ENCODE assay signal across 17 cellular contexts in the genomic region with DNA sequence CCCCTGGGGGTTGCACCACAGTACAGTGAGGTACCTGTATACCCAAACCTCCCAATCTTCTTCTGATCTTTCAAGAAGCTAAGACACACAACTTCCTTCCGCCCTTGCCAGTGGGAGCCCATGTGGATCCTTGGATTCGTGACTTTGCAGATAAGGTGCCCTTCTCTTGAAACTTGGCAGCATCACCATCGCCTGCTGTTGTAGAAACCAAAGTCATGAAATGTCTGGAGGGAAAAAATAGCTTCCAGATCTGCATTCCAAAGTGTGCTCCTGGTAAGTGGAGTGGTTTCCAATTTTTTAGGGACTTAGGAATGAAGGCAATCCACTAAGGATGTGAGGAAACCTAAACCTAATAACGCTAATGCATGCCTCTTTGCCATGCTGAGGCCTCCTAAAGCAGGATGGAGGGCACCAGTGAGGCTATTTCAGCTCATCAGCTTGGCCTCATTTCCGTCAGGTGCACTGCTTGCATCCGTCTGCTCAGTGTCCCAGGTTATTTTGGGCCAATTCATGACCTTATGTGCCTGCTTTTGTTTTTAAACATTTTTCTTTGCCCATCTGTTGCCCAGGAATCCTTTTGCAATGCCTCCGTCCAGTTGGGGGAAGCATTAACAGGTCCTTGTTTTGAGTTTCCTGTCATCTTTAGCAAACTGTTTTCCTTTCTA. TPM values are rescaled to one million over a fixed set of nuclear protein-coding genes. Genes with fewer than 3 reads are reported as not detected.
DNase-seq lines count a peak whose midpoint lies in the region; ATAC-seq, FAIRE-seq and TF ChIP-seq lines count a peak whose summit lies in the region.
"Had no signal": no experiment of that assay in that cellular context is flagged by ENCODE, and none has a peak within 500 bp of the region (broad histone marks: within the 10 kb centered on the region; RNA-seq: fewer than 3 reads in every experiment).

No MANE protein-coding gene starts in this region.

- H3K4me1 ChIP-seq in right atrium auricular region = no peaks in the 10 kb centered on the region
- peaks cover 21% of the 10 kb centered on the region for H3K4me1 ChIP-seq in mammary epithelial cell (ENCODE audit: insufficient read depth, low read length)
- H3K4me1 ChIP-seq in keratinocyte (ENCODE audit: control insufficient read depth, extremely low read depth, insufficient read depth, low read length) = peaks cover 14% of the 10 kb centered on the region
- H3K4me1 ChIP-seq in suprapubic skin = peaks cover 11% of the 10 kb centered on the region
- H3K4me1 ChIP-seq: A549 had no signal

- TF ChIP-seq EP300 in suprapubic skin (IDR thresholded peaks at IDR 0.05) = no peak

- in situ Hi-C loops in mammary epithelial cell (cut with MboI; ENCODE audit: low sequenced_read_pairs in 2 of 2) = no loop called here

- intact Hi-C loops in left ventricle myocardium superior (cut with micrococcal nuclease) = no loop called here
- intact Hi-C loops in mammary epithelial cell (cut with micrococcal nuclease) = no loop called here

- H3K9me3 ChIP-seq in right atrium auricular region (peaks cover 0 to 13% of the 10 kb centered on the region in 2 donors), mammary epithelial cell (replicated peaks; ENCODE audit: insufficient read depth, low read length) (peaks cover 5% of the 10 kb centered on the region), keratinocyte (ENCODE audit: control insufficient read depth, low read depth, low read length) (no peaks in the 10 kb centered on the region), suprapubic skin (no peaks in the 10 kb centered on the region)

- no peak overlapping the region for H3K4me3 ChIP-seq in right atrium auricular region
- H3K4me3 ChIP-seq in mammary epithelial cell (replicated peaks in 1 of 3; ENCODE audit: insufficient read depth in 1 of 3, low read depth in 2 of 3, low read length in 3 of 3) = no peak overlapping the region
- no peak overlapping the region for H3K4me3 ChIP-seq in keratinocyte (ENCODE audit: control insufficient read depth in 2 of 3, extremely low read depth in 1 of 3, insufficient read depth in 2 of 3, low read depth in 1 of 3, low read length in 3 of 3)
- no peak overlapping the region for H3K4me3 ChIP-seq in suprapubic skin
- H3K4me3 ChIP-seq: A549 had no signal

- H3K36me3 ChIP-seq in right atrium auricular region (no peaks in the 10 kb centered on the region), mammary epithelial cell (ENCODE audit: insufficient read depth, low read length) (no peaks in the 10 kb centered on the region), keratinocyte (ENCODE audit: control insufficient read depth in 2 of 2, extremely low read depth in 1 of 2, insufficient read depth in 2 of 2, low read length in 2 of 2) (no peaks in the 10 kb centered on the region), suprapubic skin (no peaks in the 10 kb centered on the region)

- peak overlapping the region; percentile 80 for H2AFZ ChIP-seq in mammary epithelial cell (ENCODE audit: low read depth, low read length)
- no peak overlapping the region for H2AFZ ChIP-seq in keratinocyte (ENCODE audit: control insufficient read depth, low read length)

- no TSS peak for BruUV-seq in mammary epithelial cell (replicated peaks; lab: Mats Ljungman, UMichigan)

- H3K27me3 ChIP-seq in right atrium auricular region (no peaks in the 10 kb centered on the region), mammary epithelial cell (ENCODE audit: insufficient read depth, low read length) (no peaks in the 10 kb centered on the region), keratinocyte (ENCODE audit: control insufficient read depth, extremely low read depth, insufficient read depth, low read length) (no peaks in the 10 kb centered on the region), suprapubic skin (no peaks in the 10 kb centered on the region)

- ATAC-seq in left ventricle myocardium superior (peak; percentile 22), GM21381 (IDR thresholded peaks at IDR 0.05; ENCODE audit: unreplicated experiment) (no peak)
- ATAC-seq: A549, Right ventricle myocardium inferior had no signal

- TF ChIP-seq POLR2A in suprapubic skin (IDR thresholded peaks at IDR 0.05) = no peak
- TF ChIP-seq POLR2A in GM12892 (IDR thresholded peaks at IDR 0.05; ENCODE audit: low read depth, low read length) = no peak

- WGBS in mammary epithelial cell (ENCODE audit: low coverage, missing lambda C conversion rate) = 55% methylated on average over 7 of the region's 7 CpGs
- 59% methylated on average over 7 of the region's 7 CpGs for WGBS in suprapubic skin

- CTCF ChIA-PET in mammary epithelial cell (lab: Charles Lee; ENCODE audit: low non-redundant PET) = interaction anchor here (0.6 kb wide), 1 partner anchor 28 kb away, joined by 3 read pairs; no protein-coding TSS in a partner anchor

- no peak for FAIRE-seq in keratinocyte (lab: Jason Lieb, UNC)
- FAIRE-seq in GM12892 (lab: Jason Lieb, UNC) = no peak
- FAIRE-seq: A549 had no signal

- H3K79me2 ChIP-seq in mammary epithelial cell (ENCODE audit: insufficient read depth, low read length) = no peaks in the 10 kb centered on the region
- H3K79me2 ChIP-seq in keratinocyte (ENCODE audit: control insufficient read depth, insufficient read depth, low read length) = no peaks in the 10 kb centered on the region

- H3K4me2 ChIP-seq in mammary epithelial cell (ENCODE audit: insufficient read depth, low read depth, low read length) (peak overlapping the region; percentile 71), keratinocyte (ENCODE audit: control insufficient read depth, extremely low read depth, insufficient read depth, low read depth, low read length) (peak overlapping the region; percentile 63)
- H3K4me2 ChIP-seq: A549 had no signal

- DNase-seq in left ventricle myocardium superior (no peak), right atrium auricular region (ENCODE audit: low spot score) (no peak), mammary epithelial cell (no peak), keratinocyte (ENCODE audit: low read depth, low spot score) (no peak), suprapubic skin (ENCODE audit: low spot score in 2 of 2) (no peak), NCI-H82 (lab: John Stamatoyannopoulos, UW) (no peak), GM12892 (ENCODE audit: insufficient read length) (no peak)
- DNase-seq: CD8-positive, alpha-beta memory T cell; DND-41; GF-D8; GOT3; NCI-H1694 treated with DMSO at 0.1 percent for 48 hours had no signal

- dilution Hi-C loops in mammary epithelial cell (cut with HindIII; ENCODE audit: low sequenced_read_pairs) (no loop called here), keratinocyte (cut with MboI; ENCODE audit: extremely low pct_ligation_motif_present, low sequenced_read_pairs) (no loop called here)

- TF ChIP-seq CTCF in right atrium auricular region (IDR thresholded peaks at IDR 0.05) = no peak
- no peak for TF ChIP-seq CTCF in mammary epithelial cell (conservative IDR thresholded peaks at IDR 0.05 in 1 of 2, IDR thresholded peaks at IDR 0.05 in 1 of 2; ENCODE audit: extremely low read depth in 1 of 2, insufficient read depth in 1 of 2, low read depth in 1 of 2, low read length in 2 of 2)
- no peak for TF ChIP-seq CTCF in keratinocyte (optimal IDR thresholded peaks at IDR 0.05 in 1 of 3, IDR thresholded peaks at IDR 0.05 in 1 of 3, conservative IDR thresholded peaks at IDR 0.05 in 1 of 3; ENCODE audit: extremely low read depth in 1 of 3, insufficient read depth in 2 of 3, low read length in 3 of 3)
- TF ChIP-seq CTCF in suprapubic skin (IDR thresholded peaks at IDR 0.05) = no peak

- H4K20me1 ChIP-seq in mammary epithelial cell (ENCODE audit: insufficient read depth, low read length) = no peaks in the 10 kb centered on the region
- H4K20me1 ChIP-seq in keratinocyte (ENCODE audit: control insufficient read depth, extremely low read depth, insufficient read depth, low read length) = no peaks in the 10 kb centered on the region

- H3K27ac ChIP-seq in right atrium auricular region (no peak overlapping the region), mammary epithelial cell (ENCODE audit: insufficient read depth, low read depth, low read length) (peak overlapping the region; percentile 56), keratinocyte (ENCODE audit: control insufficient read depth, insufficient read depth, low read length) (no peak overlapping the region), suprapubic skin (peak overlapping the region; percentile 71)
- H3K27ac ChIP-seq: A549 had no signal

- no peak overlapping the region for H3K9ac ChIP-seq in mammary epithelial cell (ENCODE audit: insufficient read depth, low read length)
- H3K9ac ChIP-seq in keratinocyte (ENCODE audit: control insufficient read depth, extremely low read depth, insufficient read depth, low read length) = no peak overlapping the region

- H3K9me1 ChIP-seq in keratinocyte (ENCODE audit: control insufficient read depth, extremely low read depth, insufficient read depth, low read length) = no peaks in the 10 kb centered on the region

RNA-seq across cellular contexts. Expression of a gene that starts 8.2 kb away (rescaled TPM):
- total RNA-seq in left ventricle myocardium superior (12.6 TPM), right atrium auricular region (10 to 100 TPM; 13.7 to 23.9 TPM), mammary epithelial cell (10 to 100 TPM; 17.8 to 56.2 TPM), suprapubic skin (10 to 100 TPM; 43.5 to 54.4 (median 49.9) TPM)
- polyA plus RNA-seq in mammary epithelial cell (61.9 TPM), keratinocyte (45.6 to 69.3 TPM (median 47.6 TPM) in 3 replicates)
- polyA minus RNA-seq in mammary epithelial cell (17.1 TPM), keratinocyte (19.0 to 35.2 TPM (median 20.7 TPM) in 3 replicates)
- 27.9 TPM for polyA plus RNA-seq in keratinocyte (2011; ENCODE audit: low read depth)
- 28.0 and 66.0 TPM in 2 replicates for polyA plus RNA-seq in keratinocyte (2011; cell fraction: cytosol; rRNA removed)
- polyA plus RNA-seq in keratinocyte (2011; cell fraction: nucleus; rRNA removed) = 28.4 and 38.1 TPM in 2 replicates
- 23.3 and 86.0 TPM in 2 replicates for polyA plus RNA-seq in keratinocyte (2012; ENCODE audit: low replicate concordance)
- polyA minus RNA-seq in keratinocyte (2011; cell fraction: cytosol; rRNA and poly(A)+ RNA removed) = 65.8 TPM
- 11.9 and 12.1 TPM in 2 replicates for polyA minus RNA-seq in keratinocyte (2011; cell fraction: nucleus; rRNA and poly(A)+ RNA removed)
- polyA plus RNA-seq in GM12892 (2012; ENCODE audit: missing spikeins) = 20.3 TPM

RNA-seq across cellular contexts. Expression of a gene that starts 36.7 kb away (rescaled TPM):
- total RNA-seq in left ventricle myocardium superior = not detected
- total RNA-seq in right atrium auricular region = not detected
- not detected for total RNA-seq in mammary epithelial cell
- polyA plus RNA-seq in mammary epithelial cell = not detected
- not detected for polyA minus RNA-seq in mammary epithelial cell
- polyA plus RNA-seq in keratinocyte = not detected in 3 replicates
- polyA plus RNA-seq in keratinocyte (2011; ENCODE audit: low read depth) = not detected
- polyA plus RNA-seq in keratinocyte (2011; cell fraction: cytosol; rRNA removed) = not detected in 2 replicates
- polyA plus RNA-seq in keratinocyte (2011; cell fraction: nucleus; rRNA removed) = 0.06 and 0.13 TPM in 2 replicates
- polyA plus RNA-seq in keratinocyte (2012; ENCODE audit: low replicate concordance) = not detected in 2 replicates
- polyA minus RNA-seq in keratinocyte = not detected in 3 replicates
- not detected for polyA minus RNA-seq in keratinocyte (2011; cell fraction: cytosol; rRNA and poly(A)+ RNA removed)
- polyA minus RNA-seq in keratinocyte (2011; cell fraction: nucleus; rRNA and poly(A)+ RNA removed) = not detected in 2 replicates
- 1 to 10 TPM in 2 of 4 donors, not detected in 2; 1.5 to 2.3 TPM for total RNA-seq in suprapubic skin
- polyA plus RNA-seq in GM12892 (2012; ENCODE audit: missing spikeins) = not detected
- total RNA-seq: CD8-positive, alpha-beta memory T cell; LHCN-M2; Right ventricle myocardium inferior; SK-MEL-5 had no signal
- polyA plus RNA-seq: CD8-positive, alpha-beta memory T cell had no signal

RNA-seq across cellular contexts. Expression of a gene that starts 55.0 kb away (rescaled TPM):
- not detected for total RNA-seq in left ventricle myocardium superior
- not detected for total RNA-seq in right atrium auricular region
- total RNA-seq in mammary epithelial cell = not detected
- polyA plus RNA-seq in mammary epithelial cell = not detected
- polyA minus RNA-seq in mammary epithelial cell = not detected
- polyA plus RNA-seq in keratinocyte = not detected in 3 replicates
- polyA plus RNA-seq in keratinocyte (2011; ENCODE audit: low read depth) = not detected
- not detected in 2 replicates for polyA plus RNA-seq in keratinocyte (2011; cell fraction: cytosol; rRNA removed)
- polyA plus RNA-seq in keratinocyte (2011; cell fraction: nucleus; rRNA removed) = not detected in 2 replicates
- polyA plus RNA-seq in keratinocyte (2012; ENCODE audit: low replicate concordance) = not detected in 2 replicates
- not detected in 3 replicates for polyA minus RNA-seq in keratinocyte
- polyA minus RNA-seq in keratinocyte (2011; cell fraction: cytosol; rRNA and poly(A)+ RNA removed) = not detected
- not detected in 2 replicates for polyA minus RNA-seq in keratinocyte (2011; cell fraction: nucleus; rRNA and poly(A)+ RNA removed)
- not detected for total RNA-seq in suprapubic skin
- polyA plus RNA-seq in GM12892 (2012; ENCODE audit: missing spikeins) = not detected
- total RNA-seq: CD8-positive, alpha-beta memory T cell; LHCN-M2; Right ventricle myocardium inferior; SK-MEL-5 had no signal
- polyA plus RNA-seq: A549; CD8-positive, alpha-beta memory T cell had no signal

Comparison
In these comparisons a context has a peak if more than half of its experiments do, and no peak if none do; other contexts are left out.
1. H3K27ac ChIP-seq: peak in mammary epithelial cell (single experiment) and suprapubic skin (single experiment); none in right atrium auricular region (0 of 2) and keratinocyte (single experiment).